ENCODE assay signal across 1 cellular context in the genomic region with DNA sequence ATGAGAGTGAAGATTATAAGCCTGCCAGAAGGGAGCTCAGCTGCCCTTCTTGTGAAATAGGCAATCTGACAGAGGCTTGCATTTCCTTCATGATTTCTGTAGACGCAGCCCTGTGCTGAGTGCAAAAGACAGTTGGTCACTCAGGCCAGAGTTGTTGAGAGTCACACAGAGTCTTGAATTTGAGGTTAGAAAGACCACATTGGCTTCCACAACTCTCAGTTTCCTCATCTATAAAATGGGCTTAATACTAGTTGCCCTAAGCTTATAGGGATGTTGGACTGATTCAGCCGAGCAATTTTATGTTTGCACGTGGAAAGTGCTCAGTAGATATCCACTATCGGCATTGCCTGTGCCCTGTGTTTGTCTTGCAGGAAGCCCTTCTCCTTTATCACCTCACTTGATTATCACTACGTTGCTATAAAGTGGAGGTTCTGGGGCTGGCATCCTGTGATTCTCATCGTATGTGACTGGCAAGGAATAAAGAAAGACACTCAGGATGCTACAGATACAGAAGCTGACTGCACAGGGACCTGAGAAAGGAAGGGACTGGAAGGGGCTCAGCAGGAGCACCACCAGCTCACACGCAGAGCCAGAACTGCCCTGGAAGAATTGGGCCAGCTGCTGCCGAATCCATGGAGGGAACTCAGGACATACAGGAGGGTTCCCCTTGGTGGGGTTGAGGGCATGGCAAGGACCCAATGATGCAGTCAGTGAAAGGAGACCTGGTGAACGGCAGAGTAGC.
A peak's percentile ranks its signal among the peaks of the same experiment; 100 is the strongest.
TF ChIP-seq lines count a peak whose summit lies in the region.

No MANE protein-coding gene starts in this region.

TF ChIP-seq in HepG2, 621 proteins besides CTCF, POLR2A, EP300 and RAD21:
- peak; percentile 90 for TF ChIP-seq ZNF629 (CRISPR knock-in tag; conservative IDR thresholded peaks at IDR 0.05)
- TF ChIP-seq, protein P1, sequence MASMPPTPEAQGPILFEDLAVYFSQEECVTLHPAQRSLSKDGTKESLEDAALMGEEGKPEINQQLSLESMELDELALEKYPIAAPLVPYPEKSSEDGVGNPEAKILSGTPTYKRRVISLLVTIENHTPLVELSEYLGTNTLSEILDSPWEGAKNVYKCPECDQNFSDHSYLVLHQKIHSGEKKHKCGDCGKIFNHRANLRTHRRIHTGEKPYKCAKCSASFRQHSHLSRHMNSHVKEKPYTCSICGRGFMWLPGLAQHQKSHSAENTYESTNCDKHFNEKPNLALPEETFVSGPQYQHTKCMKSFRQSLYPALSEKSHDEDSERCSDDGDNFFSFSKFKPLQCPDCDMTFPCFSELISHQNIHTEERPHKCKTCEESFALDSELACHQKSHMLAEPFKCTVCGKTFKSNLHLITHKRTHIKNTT (CRISPR knock-in tag; IDR thresholded peaks at IDR 0.05), result no peak
- peak; percentile 62; the same call in 1 of the 2 replicates for TF ChIP-seq ZMYM3 (CRISPR knock-in tag; IDR thresholded peaks at IDR 0.05)
